ENCODE assay signal across 21 cellular contexts in genomic region chr11:73226297-73227006, GRCh38. TPM values are rescaled to one million over a fixed set of nuclear protein-coding genes. Genes with fewer than 3 reads are reported as not detected.
"Had no signal": no experiment of that assay in that cellular context is flagged by ENCODE, and none has a peak within 500 bp of the region (broad histone marks: within the 10 kb centered on the region; RNA-seq: fewer than 3 reads in every experiment).

No MANE protein-coding gene starts in this region.

- H3K27ac ChIP-seq: colonic mucosa, heart right ventricle, neutrophil, pancreas, right lobe of liver, tibial artery, vagina had no signal

- H3K27ac Mint-ChIP-seq: activated T-helper 1 cell treated with anti-CD3 and anti-CD28 coated beads, Interleukin-12 subunit alpha, Interleukin-12 subunit beta, Interleukin-2, Interleukin-4 antibody, amounts not matched to agents 30 ng/mL and 10 ng/mL and 1 ng/mL, durations not matched to agents 14 hours and 24 hours and 36 hours; memory B cell; T-helper 1 cell treated with Interleukin-12 subunit alpha and Interleukin-12 subunit beta and Interleukin-4 antibody, amounts not matched to agents 30 μg/mL and 1 μg/mL, for 36 hours had no signal

- H3K36me3 ChIP-seq: colonic mucosa, gastrocnemius medialis, heart right ventricle, pancreas, right lobe of liver, tibial artery, vagina had no signal

- H3K4me3 ChIP-seq: colonic mucosa, gastrocnemius medialis, heart right ventricle, pancreas, right lobe of liver, tibial artery, vagina had no signal

- H3K27me3 ChIP-seq: colonic mucosa, gastrocnemius medialis, heart right ventricle, neutrophil, pancreas, right lobe of liver, tibial artery, vagina had no signal

- H3K4me1 Mint-ChIP-seq: memory B cell had no signal

- ATAC-seq: gastrocnemius medialis; heart right ventricle; left ventricle myocardium superior; naive thymus-derived CD8-positive, alpha-beta T cell had no signal

- H3K4me1 ChIP-seq: colonic mucosa, pancreas, tibial artery had no signal

- H3K9me3 Mint-ChIP-seq: activated T-helper 1 cell treated with anti-CD3 and anti-CD28 coated beads, Interleukin-12 subunit alpha, Interleukin-12 subunit beta, Interleukin-2, Interleukin-4 antibody, amounts not matched to agents 30 ng/mL and 10 ng/mL and 1 ng/mL, durations not matched to agents 14 hours and 24 hours and 36 hours; brain; memory B cell; naive thymus-derived CD8-positive, alpha-beta T cell; T-helper 1 cell treated with Interleukin-12 subunit alpha and Interleukin-12 subunit beta and Interleukin-4 antibody, amounts not matched to agents 30 μg/mL and 1 μg/mL, for 36 hours had no signal

- H3K4me3 Mint-ChIP-seq: activated T-helper 1 cell treated with anti-CD3 and anti-CD28 coated beads, Interleukin-12 subunit alpha, Interleukin-12 subunit beta, Interleukin-2, Interleukin-4 antibody, amounts not matched to agents 30 ng/mL and 10 ng/mL and 1 ng/mL, durations not matched to agents 14 hours and 24 hours and 36 hours; brain; memory B cell; naive thymus-derived CD8-positive, alpha-beta T cell; T-helper 1 cell treated with Interleukin-12 subunit alpha and Interleukin-12 subunit beta and Interleukin-4 antibody, amounts not matched to agents 30 μg/mL and 1 μg/mL, for 36 hours had no signal

- DNase-seq: activated CD4-positive, alpha-beta T cell treated with anti-CD3 and anti-CD28 coated beads, Interleukin-2, amount 50 U/mL, for 4 hours; activated naive CD4-positive, alpha-beta T cell treated with Interleukin-2 at 50 U/mL for 16 hours; caudate nucleus; colonic mucosa; heart right ventricle; left ventricle myocardium superior; naive thymus-derived CD8-positive, alpha-beta T cell; stimulated activated CD4-positive, alpha-beta T cell treated with anti-CD3 and anti-CD28 coated beads, Interleukin-1b, Interleukin-23, amount 100 ng/mL, for 48 hours; stimulated activated CD8-positive, alpha-beta memory T cell treated with anti-CD3 and anti-CD28 coated beads, Interleukin-4, amount 100 ng/mL, for 48 hours; stimulated activated naive CD4-positive, alpha-beta T cell treated with Interleukin-2 at 50 U/mL for 16 hours had no signal

- H3K36me3 Mint-ChIP-seq: brain; memory B cell; naive thymus-derived CD8-positive, alpha-beta T cell had no signal

- H3K9me3 ChIP-seq: colonic mucosa, gastrocnemius medialis, heart right ventricle, neutrophil, pancreas, right lobe of liver, tibial artery, vagina had no signal

RNA-seq across cellular contexts. Expression of gene P2RY2, which starts 8.4 kb away (rescaled TPM):
- total RNA-seq: activated CD8-positive, alpha-beta memory T cell treated with anti-CD3 and anti-CD28 coated beads for 36 hours; activated T-helper 1 cell treated with anti-CD3 and anti-CD28 coated beads, Interleukin-12 subunit alpha, Interleukin-12 subunit beta, Interleukin-2, Interleukin-4 antibody, amounts not matched to agents 30 ng/mL and 10 ng/mL and 1 ng/mL, durations not matched to agents 14 hours and 24 hours and 36 hours; naive thymus-derived CD8-positive, alpha-beta T cell had no signal
- polyA plus RNA-seq: naive thymus-derived CD8-positive, alpha-beta T cell had no signal

RNA-seq across cellular contexts. Expression of gene P2RY6, which starts 45.7 kb away (rescaled TPM):
- total RNA-seq: activated CD8-positive, alpha-beta memory T cell treated with anti-CD3 and anti-CD28 coated beads for 36 hours; activated T-helper 1 cell treated with anti-CD3 and anti-CD28 coated beads, Interleukin-12 subunit alpha, Interleukin-12 subunit beta, Interleukin-2, Interleukin-4 antibody, amounts not matched to agents 30 ng/mL and 10 ng/mL and 1 ng/mL, durations not matched to agents 14 hours and 24 hours and 36 hours had no signal
- polyA plus RNA-seq: naive thymus-derived CD8-positive, alpha-beta T cell had no signal
